ENCODE assay signal across 19 cellular contexts in the genomic region with DNA sequence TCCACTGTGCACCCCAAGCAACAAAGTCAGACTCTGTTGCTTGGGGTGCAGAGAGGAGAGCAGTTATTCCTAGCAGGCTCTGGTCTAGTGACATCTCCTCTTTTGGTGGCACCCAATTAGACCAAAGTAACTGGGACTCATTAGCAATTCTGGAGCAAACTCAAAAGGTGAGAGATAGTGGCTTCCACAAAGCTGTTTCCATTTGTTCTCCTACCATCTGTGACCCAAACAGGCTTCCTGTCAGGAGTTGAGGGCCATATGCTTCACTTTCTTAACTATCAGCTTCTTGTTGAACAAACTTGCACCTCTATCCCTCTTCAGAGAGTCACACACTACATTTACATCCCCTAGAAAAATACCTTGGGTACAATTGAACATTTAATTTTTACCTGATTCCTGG. TPM values are rescaled to one million over a fixed set of nuclear protein-coding genes. Genes with fewer than 3 reads are reported as not detected.
DNase-seq lines count a peak whose midpoint lies in the region; ATAC-seq and TF ChIP-seq lines count a peak whose summit lies in the region.
"Had no signal": no experiment of that assay in that cellular context is flagged by ENCODE, and none has a peak within 500 bp of the region (broad histone marks: within the 10 kb centered on the region; RNA-seq: fewer than 3 reads in every experiment).

No MANE protein-coding gene starts in this region.

- no peaks in the 10 kb centered on the region for H3K36me3 Mint-ChIP-seq in stimulated activated naive CD8-positive, alpha-beta T cell treated with anti-CD3 and anti-CD28 coated beads, Interleukin-15, Interleukin-2, amounts not matched to agents 100 ng/mL and 50 ng/mL, for 24 hours (ENCODE audit: low read depth)
- H3K36me3 Mint-ChIP-seq in activated B cell treated with CpG ODN at 0.5 μM for 24 hours (ENCODE audit: low read depth), result peaks cover 10% of the 10 kb centered on the region
- no peaks in the 10 kb centered on the region for H3K36me3 Mint-ChIP-seq in naive B cell

- no peak for DNase-seq in stimulated activated naive CD8-positive, alpha-beta T cell treated with anti-CD3 and anti-CD28 coated beads, Interleukin-15, Interleukin-2, amounts not matched to agents 100 U/mL and 50 U/mL, for 24 hours
- DNase-seq in activated B cell treated with CpG ODN at 0.5 μM for 24 hours, result no peak
- no peak for DNase-seq in naive B cell
- DNase-seq in NCI-H748 (lab: John Stamatoyannopoulos, UW; ENCODE audit: unreplicated experiment), result no peak
- no peak for DNase-seq in Right ventricle myocardium inferior (ENCODE audit: missing footprints)
- DNase-seq: activated CD8-positive, alpha-beta memory T cell treated with anti-CD3 and anti-CD28 coated beads, Interleukin-2, amount 50 U/mL, for 48 hours; adrenal gland; AML-193; IMR-90; left ventricle myocardium inferior; MG63; pancreas; SHP77 treated with DMSO at 0.1 percent for 48 hours; uterus had no signal

- CTCF ChIA-PET in activated B cell treated with CpG ODN at 0.5 μM for 24 hours (lab: Charles Lee), result interaction anchor here (0.9 to 4.6 kb wide), 4 partner anchors 8 to 55 kb away, joined by 3 to 31 read pairs (median 8); partner anchors contain the start of gene CYB561D1

- no peak for ATAC-seq in stimulated activated naive CD8-positive, alpha-beta T cell treated with anti-CD3 and anti-CD28 coated beads, Interleukin-15, Interleukin-2, amounts not matched to agents 100 U/mL and 50 U/mL, for 24 hours
- ATAC-seq in activated B cell treated with CpG ODN at 0.5 μM for 24 hours (ENCODE audit: low read depth), result no peak
- ATAC-seq in naive B cell (ENCODE audit: low read depth in 2 of 2), result no peak
- no peak for ATAC-seq in GM21786 (IDR thresholded peaks at IDR 0.05; ENCODE audit: unreplicated experiment)
- ATAC-seq in Right ventricle myocardium inferior, result no peak
- ATAC-seq: HCT116 had no signal

- H3K27me3 Mint-ChIP-seq in stimulated activated naive CD8-positive, alpha-beta T cell treated with anti-CD3 and anti-CD28 coated beads, Interleukin-15, Interleukin-2, amounts not matched to agents 100 ng/mL and 50 ng/mL, for 24 hours, result peaks cover 16% of the 10 kb centered on the region
- H3K27me3 Mint-ChIP-seq in activated B cell treated with CpG ODN at 0.5 μM for 24 hours (peaks cover 24% of the 10 kb centered on the region), naive B cell (peaks cover 32 to 41% (median 40%) of the 10 kb centered on the region in 3 donors)

- TF ChIP-seq CTCF in activated B cell treated with CpG ODN at 0.5 μM for 24 hours (IDR thresholded peaks at IDR 0.05), result no peak

- POLR2A ChIA-PET in activated B cell treated with CpG ODN at 0.5 μM for 24 hours (lab: Charles Lee), result interaction anchor here (0.6 to 2.5 kb wide), 4 partner anchors 26 to 268 kb away, joined by 8 to 34 read pairs (median 14); partner anchors contain the start of genes GNAI3, PSMA5 and SARS1

- intact Hi-C loops in activated B cell treated with CpG ODN at 0.5 μM for 24 hours (cut with micrococcal nuclease), result loop anchor here (5.0 kb wide), 1 partner anchor 200 kb away; the partner anchor contains the start of gene PSRC1
- intact Hi-C loops in Right ventricle myocardium inferior (cut with DNase I), result loop anchor here (5.0 kb wide), 1 partner anchor 55 kb away; the partner anchor contains the start of gene PSMA5

- H3K9me3 Mint-ChIP-seq in stimulated activated naive CD8-positive, alpha-beta T cell treated with anti-CD3 and anti-CD28 coated beads, Interleukin-15, Interleukin-2, amounts not matched to agents 100 ng/mL and 50 ng/mL, for 24 hours, result no peaks in the 10 kb centered on the region
- H3K9me3 Mint-ChIP-seq in activated B cell treated with CpG ODN at 0.5 μM for 24 hours, result no peaks in the 10 kb centered on the region
- no peaks in the 10 kb centered on the region for H3K9me3 Mint-ChIP-seq in naive B cell

- H3K27ac Mint-ChIP-seq in stimulated activated naive CD8-positive, alpha-beta T cell treated with anti-CD3 and anti-CD28 coated beads, Interleukin-15, Interleukin-2, amounts not matched to agents 100 ng/mL and 50 ng/mL, for 24 hours, result no peak overlapping the region
- H3K27ac Mint-ChIP-seq in activated B cell treated with CpG ODN at 0.5 μM for 24 hours, result no peak overlapping the region
- H3K27ac Mint-ChIP-seq in naive B cell, result peak overlapping the region in 1 of 6 donors; percentile 15

- peak overlapping the region; percentile 92 for H3K4me3 Mint-ChIP-seq in stimulated activated naive CD8-positive, alpha-beta T cell treated with anti-CD3 and anti-CD28 coated beads, Interleukin-15, Interleukin-2, amounts not matched to agents 100 ng/mL and 50 ng/mL, for 24 hours
- H3K4me3 Mint-ChIP-seq in activated B cell treated with CpG ODN at 0.5 μM for 24 hours, result peak overlapping the region; percentile 38
- H3K4me3 Mint-ChIP-seq in naive B cell, result peak overlapping the region in 7 of 8 donors; percentile 1 to 96 (median 91)

- H3K4me1 Mint-ChIP-seq in stimulated activated naive CD8-positive, alpha-beta T cell treated with anti-CD3 and anti-CD28 coated beads, Interleukin-15, Interleukin-2, amounts not matched to agents 100 ng/mL and 50 ng/mL, for 24 hours (ENCODE audit: low read depth), result peaks cover 30% of the 10 kb centered on the region
- H3K4me1 Mint-ChIP-seq in activated B cell treated with CpG ODN at 0.5 μM for 24 hours (peaks cover 27% of the 10 kb centered on the region), naive B cell (peaks cover 28 to 33% (median 30%) of the 10 kb centered on the region in 3 donors)

RNA-seq across cellular contexts. Expression of gene ATXN7L2, which starts 1.5 kb away (rescaled TPM):
- 7.5 and 9.0 TPM in 2 replicates for total RNA-seq in activated B cell treated with CpG ODN at 0.5 μM for 24 hours
- polyA plus RNA-seq in naive B cell (ENCODE audit: low read depth in 6 of 6), result 1 to 10 TPM; 3.0 to 9.2 (median 5.2) TPM
- 2.5 TPM for total RNA-seq in Right ventricle myocardium inferior

RNA-seq across cellular contexts. Expression of gene CYB561D1, which starts 11.7 kb away (rescaled TPM):
- total RNA-seq in activated B cell treated with CpG ODN at 0.5 μM for 24 hours, result 17.1 and 18.1 TPM in 2 replicates
- 10 to 100 TPM in 5 of 6 donors, 1 to 10 TPM in 1; 9.3 to 13.2 (median 10.8) TPM for polyA plus RNA-seq in naive B cell (ENCODE audit: low read depth in 6 of 6)
- 5.8 TPM for total RNA-seq in Right ventricle myocardium inferior

RNA-seq across cellular contexts. Expression of gene SYPL2, which starts 15.9 kb away (rescaled TPM):
- not detected in 2 replicates for total RNA-seq in activated B cell treated with CpG ODN at 0.5 μM for 24 hours
- polyA plus RNA-seq in naive B cell (ENCODE audit: low read depth in 6 of 6), result not detected
- 33.0 TPM for total RNA-seq in Right ventricle myocardium inferior
- total RNA-seq: esophagus mucosa; T-helper 1 cell treated with Interleukin-12 subunit alpha and Interleukin-12 subunit beta and Interleukin-4 antibody, amounts not matched to agents 30 ng/mL and 1 ng/mL, for 36 hours had no signal

RNA-seq across cellular contexts. Expression of gene AMIGO1, which starts 27.3 kb away (rescaled TPM):
- total RNA-seq in activated B cell treated with CpG ODN at 0.5 μM for 24 hours (0.42 and 0.53 TPM in 2 replicates), Right ventricle myocardium inferior (18.3 TPM)
- 1 to 10 TPM in 3 of 6 donors, under 1 TPM in 2, not detected in 1; 0.37 to 1.8 (median 1.0) TPM for polyA plus RNA-seq in naive B cell (ENCODE audit: low read depth in 6 of 6)

RNA-seq across cellular contexts. Expression of gene PSMA5, which starts 56.0 kb away (rescaled TPM):
- total RNA-seq in activated B cell treated with CpG ODN at 0.5 μM for 24 hours, result 105 and 125 TPM in 2 replicates
- polyA plus RNA-seq in naive B cell (ENCODE audit: low read depth in 6 of 6), result 10 to 100 TPM; 35.5 to 57.3 (median 51.0) TPM
- total RNA-seq in Right ventricle myocardium inferior, result 62.4 TPM

Comparison
In these comparisons a context has a peak if more than half of its experiments do, and no peak if none do; other contexts are left out.
1. H3K4me3 Mint-ChIP-seq: peak in every context shown above with its lines; median percentile 92 in stimulated activated naive CD8-positive, alpha-beta T cell treated with anti-CD3 and anti-CD28 coated beads, Interleukin-15, Interleukin-2, amounts not matched to agents 100 ng/mL and 50 ng/mL, for 24 hours; 91 in naive B cell; 38 in activated B cell treated with CpG ODN at 0.5 μM for 24 hours.
2. RNA of gene SYPL2, which starts 15.9 kb away (total RNA-seq): 33.0 TPM in Right ventricle myocardium inferior (single experiment); not detected in activated B cell treated with CpG ODN at 0.5 μM for 24 hours; every median in the first group is over 10 times any median in the second.